1 cellular context compared by ENCODE assay signal in genomic region chr4:162684371-162684700, GRCh38.
TF ChIP-seq lines count a peak whose summit lies in the region.

No MANE protein-coding gene starts in this region.

TF ChIP-seq in SK-N-SH, 30 proteins besides CTCF, POLR2A, EP300 and RAD21 (continued from another document):
- no peak for TF ChIP-seq USF2 (IDR thresholded peaks at IDR 0.05; ENCODE audit: borderline replicate concordance, low read depth, low read length)
- TF ChIP-seq GATA2 (CRISPR knock-in tag; IDR thresholded peaks at IDR 0.05) = no peak
- no peak for TF ChIP-seq POLR2AphosphoS5 (IDR thresholded peaks at IDR 0.05; ENCODE audit: low read depth, low read length)
- no peak for TF ChIP-seq IRF3 (IDR thresholded peaks at IDR 0.05; ENCODE audit: low read depth, low read length)
- no peak for TF ChIP-seq TAF1 (IDR thresholded peaks at IDR 0.05; ENCODE audit: borderline replicate concordance, low read depth, low read length)
- TF ChIP-seq GABPA (IDR thresholded peaks at IDR 0.05; ENCODE audit: low read depth) = no peak
- TF ChIP-seq SIN3A (IDR thresholded peaks at IDR 0.05; ENCODE audit: borderline replicate concordance, low read depth, low read length) = no peak
- TF ChIP-seq JUND (IDR thresholded peaks at IDR 0.05) = no peak
